Comparison of ENCODE assay signal across 8 cellular contexts in genomic region chr14:20610002-20610765, GRCh38.
DNase-seq lines count a peak whose midpoint lies in the region; ATAC-seq and TF ChIP-seq lines count a peak whose summit lies in the region.

No MANE protein-coding gene starts in this region.

- peak overlapping the region; percentile 58 for H3K27ac ChIP-seq in HL-60 (replicated peaks)

- no peak for ATAC-seq in GM18907 (IDR thresholded peaks at IDR 0.05; ENCODE audit: unreplicated experiment)

- no peaks in the 10 kb centered on the region for H3K27me3 ChIP-seq in HL-60 (ENCODE audit: insufficient read depth, poor library complexity, severe bottlenecking)
- no peaks in the 10 kb centered on the region for H3K27me3 ChIP-seq in NT2/D1 (ENCODE audit: insufficient read depth, insufficient read length)

- no peak for TF ChIP-seq CTCF in HL-60 (IDR thresholded peaks at IDR 0.05; ENCODE audit: insufficient read depth, low read length)
- TF ChIP-seq CTCF in epithelial cell of esophagus (IDR thresholded peaks at IDR 0.05; ENCODE audit: insufficient read depth, low read depth, low read length, missing control alignments), result peak; percentile 4

- DNase-seq in COR-L47 (lab: John Stamatoyannopoulos, UW) (peak; percentile 66), HL-60 (ENCODE audit: low read depth in 1 of 2, low spot score in 1 of 2) (peak; percentile 82 to 83), NT2/D1 (ENCODE audit: low read depth, low spot score) (no peak), epithelial cell of esophagus (ENCODE audit: low read depth) (peak; percentile 78), midbrain (lab: John Stamatoyannopoulos, UW) (peak; percentile 77)
- DNase-seq in activated CD8-positive, alpha-beta memory T cell treated with anti-CD3 and anti-CD28 coated beads, Interleukin-2, amount 50 U/mL, for 4 hours, result peak; percentile 72
- DNase-seq in stimulated activated CD8-positive, alpha-beta memory T cell treated with anti-CD3 and anti-CD28 coated beads, Interleukin-15, amount 100 ng/mL, for 4 hours (ENCODE audit: low read depth in 2 of 2), result peak; percentile 46 to 59

- peak overlapping the region; percentile 86 for H3K4me3 ChIP-seq in HL-60 (replicated peaks; ENCODE audit: insufficient read depth, low read length)
- H3K4me3 ChIP-seq in NT2/D1 (ENCODE audit: insufficient read length, low read depth), result peak overlapping the region; percentile 89
- peak overlapping the region; percentile 87 for H3K4me3 ChIP-seq in epithelial cell of esophagus (ENCODE audit: low read length)

- no peaks in the 10 kb centered on the region for H3K9me3 ChIP-seq in NT2/D1 (ENCODE audit: insufficient read depth, low read length)

- H3K4me1 ChIP-seq in NT2/D1 (ENCODE audit: insufficient read depth, insufficient read length), result peaks cover 2% of the 10 kb centered on the region

- H3K36me3 ChIP-seq in NT2/D1 (ENCODE audit: insufficient read depth, insufficient read length, low read length), result no peaks in the 10 kb centered on the region

- peak overlapping the region; percentile 86 for H3K9ac ChIP-seq in NT2/D1 (ENCODE audit: insufficient read length, low read depth)
